ENCODE assay signal across 8 cellular contexts in genomic region chr12:22709292-22709691, GRCh38.
DNase-seq lines count a peak whose midpoint lies in the region; ATAC-seq and TF ChIP-seq lines count a peak whose summit lies in the region.

No MANE protein-coding gene starts in this region.

- WGBS in hepatocyte (ENCODE audit: low lambda C conversion rate, missing lambda C conversion rate) = 41% methylated on average over 5 of the region's 5 CpGs

- H3K27me3 ChIP-seq in OCI-LY3 (ENCODE audit: low read depth, low read length) (0 out of 2 replicates have a peak, but pooled peaks cover 6% of the 10 kb centered on the region), hepatocyte (no peaks in the 10 kb centered on the region)

- H3K27ac ChIP-seq in 22Rv1 (no peak overlapping the region), OCI-LY3 (ENCODE audit: low read length) (no peak overlapping the region), hepatocyte (no peak overlapping the region)

- no peak overlapping the region; the same call in 1 of the 2 replicates for H2AFZ ChIP-seq in OCI-LY3 (ENCODE audit: low read depth, low read length)
- H2AFZ ChIP-seq in hepatocyte = no peak overlapping the region

- H3K4me2 ChIP-seq in OCI-LY3 (ENCODE audit: low read length) (peak overlapping the region; percentile 47), hepatocyte (no peak overlapping the region)

- H3K9ac ChIP-seq in OCI-LY3 (ENCODE audit: low read length) = no peak overlapping the region

- no peaks in the 10 kb centered on the region for H4K20me1 ChIP-seq in OCI-LY3 (ENCODE audit: insufficient read depth, low read length)
- H4K20me1 ChIP-seq in hepatocyte (ENCODE audit: insufficient read depth, poor library complexity, severe bottlenecking) = no peaks in the 10 kb centered on the region

- H3K36me3 ChIP-seq in OCI-LY3 (replicated peaks; ENCODE audit: low read depth, low read length) (no peaks in the 10 kb centered on the region), hepatocyte (replicated peaks; ENCODE audit: insufficient read depth, low read depth) (no peaks in the 10 kb centered on the region)

- 0 out of 2 replicates have a peak, but pooled peaks cover 3% of the 10 kb centered on the region for H3K4me1 ChIP-seq in OCI-LY3 (ENCODE audit: low read length)
- H3K4me1 ChIP-seq in hepatocyte (ENCODE audit: insufficient read depth) = no peaks in the 10 kb centered on the region

- H3K9me3 ChIP-seq in OCI-LY3 (ENCODE audit: insufficient read depth, low read length) = no peaks in the 10 kb centered on the region
- no peaks in the 10 kb centered on the region for H3K9me3 ChIP-seq in hepatocyte (ENCODE audit: low read depth)

- no peaks in the 10 kb centered on the region for H3K9me2 ChIP-seq in hepatocyte (replicated peaks; ENCODE audit: insufficient read depth)

- H3K4me3 ChIP-seq in OCI-LY3 (ENCODE audit: low read length) (peak overlapping the region; percentile 49), hepatocyte (no peak overlapping the region)

- peak; percentile 65 for TF ChIP-seq CTCF in 22Rv1 (IDR thresholded peaks at IDR 0.05)
- TF ChIP-seq CTCF in OCI-LY3 (IDR thresholded peaks at IDR 0.05; ENCODE audit: low read depth, low read length) = peak; percentile 75
- TF ChIP-seq CTCF in hepatocyte (IDR thresholded peaks at IDR 0.05; ENCODE audit: poor library complexity) = peak; percentile 50

- peak; percentile 17 for DNase-seq in hepatocyte (ENCODE audit: low spot score)
- no peak for DNase-seq in activated gamma-delta T cell (lab: John Stamatoyannopoulos, UW)

- peak; percentile 76 for ATAC-seq in GM18502 (IDR thresholded peaks at IDR 0.05; ENCODE audit: poor library complexity, unreplicated experiment)
- peak; percentile 77 for ATAC-seq in HG03520 (IDR thresholded peaks at IDR 0.05; ENCODE audit: unreplicated experiment)
- no peak for ATAC-seq in GM19455 (IDR thresholded peaks at IDR 0.05; ENCODE audit: unreplicated experiment)
- no peak for ATAC-seq in activated CD4-positive, CD25-positive, alpha-beta regulatory T cell treated with anti-CD3 and anti-CD28 coated beads, Interleukin-2, amount 50 U/mL, for 24 hours

- H3K79me2 ChIP-seq in OCI-LY3 (ENCODE audit: low read length) (no peaks in the 10 kb centered on the region), hepatocyte (no peaks in the 10 kb centered on the region)

Comparison
In these comparisons a context has a peak if more than half of its experiments do, and no peak if none do; other contexts are left out.
1. ATAC-seq: peak in GM18502 (single experiment) and HG03520 (single experiment); none in GM19455 (single experiment) and activated CD4-positive, CD25-positive, alpha-beta regulatory T cell treated with anti-CD3 and anti-CD28 coated beads, Interleukin-2, amount 50 U/mL, for 24 hours (0 of 2).
2. Peak in every context shown above with its lines, with median percentiles within 50 percentile points of each other: CTCF ChIP-seq.